ENCODE assay signal across 13 cellular contexts in genomic region chr3:189638276-189639031, GRCh38. TPM values are rescaled to one million over a fixed set of nuclear protein-coding genes. Genes with fewer than 3 reads are reported as not detected.
"Had no signal": no experiment of that assay in that cellular context is flagged by ENCODE, and none has a peak within 500 bp of the region (broad histone marks: within the 10 kb centered on the region; RNA-seq: fewer than 3 reads in every experiment).

No MANE protein-coding gene starts in this region.

- H3K4me3 ChIP-seq: right atrium auricular region, tibial artery, vagina had no signal

- H3K9me3 ChIP-seq: right atrium auricular region, tibial artery, vagina had no signal

- H3K27me3 ChIP-seq: right atrium auricular region, tibial artery, vagina had no signal

- H3K27ac ChIP-seq: right atrium auricular region, tibial artery, vagina had no signal

- H3K4me1 ChIP-seq: right atrium auricular region, tibial artery, vagina had no signal

- H3K36me3 ChIP-seq: right atrium auricular region, tibial artery, vagina had no signal

- FAIRE-seq: small intestine had no signal

- ATAC-seq: activated CD8-positive, alpha-beta memory T cell treated with anti-CD3 and anti-CD28 coated beads, Interleukin-2, amount 10 ng/mL, durations not matched to agents 7 days and 5 days; esophagus mucosa had no signal

- DNase-seq: activated CD4-positive, alpha-beta T cell treated with anti-CD3 and anti-CD28 coated beads, Interleukin-2, amount 50 U/mL, for 4 hours; activated CD8-positive, alpha-beta memory T cell treated with anti-CD3 and anti-CD28 coated beads, Interleukin-2, amount 10 ng/mL, durations not matched to agents 7 days and 5 days; activated naive CD8-positive, alpha-beta T cell treated with anti-CD3 and anti-CD28 coated beads, Interleukin-2, amount 10 ng/mL, durations not matched to agents 7 days and 5 days; activated T-cell treated with anti-CD3 and anti-CD28 coated beads, Interleukin-2, amount 50 U/mL, for 48 hours; anterior cingulate cortex; dermis blood vessel endothelial cell; endodermal cell; naive B cell; small intestine; tibial artery had no signal

RNA-seq across cellular contexts. Expression of gene TP63, which starts 7.3 kb away (rescaled TPM):
- total RNA-seq: dermis blood vessel endothelial cell, endodermal cell had no signal
